In genomic region chr15:100116416-100117190, GRCh38 we compare ENCODE assay signal across 27 cellular contexts.
A peak's percentile ranks its signal among the peaks of the same experiment; 100 is the strongest.
DNase-seq lines count a peak whose midpoint lies in the region; ATAC-seq and TF ChIP-seq lines count a peak whose summit lies in the region.
"Had no signal": no experiment of that assay in that cellular context is flagged by ENCODE, and none has a peak within 500 bp of the region (broad histone marks: within the 10 kb centered on the region; RNA-seq: fewer than 3 reads in every experiment).

No MANE protein-coding gene starts in this region.

- in situ Hi-C loops in brain microvascular endothelial cell (cut with HindIII; ENCODE audit: low pct_ligation_motif_present, low sequenced_read_pairs) = no loop called here

- DNase-seq in LHCN-M2 (ENCODE audit: low read depth) (peak; percentile 85), adrenal gland (peak; percentile 31 to 67 (median 58)), right atrium auricular region (ENCODE audit: low spot score) (no peak), glutamatergic neuron (no peak), brain microvascular endothelial cell (no peak)
- DNase-seq: activated CD4-positive, alpha-beta T cell treated with anti-CD3 and anti-CD28 coated beads, Interleukin-2, amount 10 ng/mL, durations not matched to agents 7 days and 5 days; activated CD8-positive, alpha-beta memory T cell treated with anti-CD3 and anti-CD28 coated beads, Interleukin-2, amount 50 U/mL, for 4 hours; CD8-positive, alpha-beta memory T cell; effector memory CD4-positive, alpha-beta T cell; kidney glomerular epithelial cell; NCI-H187 treated with DMSO at 0.1 percent for 48 hours; NCI-H2227 treated with DMSO at 0.1 percent for 48 hours; NCI-H748 treated with DMSO at 0.1 percent for 48 hours; stimulated activated CD4-positive, alpha-beta T cell treated with anti-CD3 and anti-CD28 coated beads, Interleukin-4, amount 100 ng/mL, for 1 hour; stimulated activated naive CD4-positive, alpha-beta T cell; T-helper 17 cell had no signal

- H3K27me3 Mint-ChIP-seq in glutamatergic neuron (ENCODE audit: unreplicated experiment) = peaks cover 2% of the 10 kb centered on the region
- H3K27me3 Mint-ChIP-seq: activated CD4-positive, alpha-beta T cell treated with anti-CD3 and anti-CD28 coated beads, Interleukin-2, amount 10 ng/mL, durations not matched to agents 7 days and 5 days; activated naive CD8-positive, alpha-beta T cell; activated T-helper 17 cell treated with anti-CD3 and anti-CD28 coated beads, Interleukin-2, amount 50 U/mL, for 72 hours; CD8-positive, alpha-beta memory T cell; T-helper 17 cell had no signal

- peaks cover 7% of the 10 kb centered on the region for H3K4me1 Mint-ChIP-seq in glutamatergic neuron (ENCODE audit: low read depth, unreplicated experiment)

- H3K36me3 ChIP-seq in adrenal gland (replicated peaks in 1 of 2) (no peaks in the 10 kb centered on the region), right atrium auricular region (no peaks in the 10 kb centered on the region), skeletal muscle tissue (ENCODE audit: control insufficient read depth in 3 of 3, insufficient read depth in 3 of 3, low read length in 3 of 3) (peaks cover 2 to 13% (median 3%) of the 10 kb centered on the region in 3 donors), brain microvascular endothelial cell (replicated peaks) (no peaks in the 10 kb centered on the region)

- H3K27me3 ChIP-seq in adrenal gland (no peaks in the 10 kb centered on the region), right atrium auricular region (no peaks in the 10 kb centered on the region), skeletal muscle tissue (ENCODE audit: control insufficient read depth in 3 of 3, insufficient read depth in 3 of 3, low read length in 3 of 3) (no peaks in the 10 kb centered on the region), brain microvascular endothelial cell (replicated peaks) (no peaks in the 10 kb centered on the region)

- no peak overlapping the region for H3K27ac ChIP-seq in adrenal gland
- H3K27ac ChIP-seq in right atrium auricular region = peak overlapping the region; percentile 28 to 95
- peak overlapping the region; percentile 19 for H3K27ac ChIP-seq in skeletal muscle tissue (ENCODE audit: low read depth, low read length)
- H3K27ac ChIP-seq in brain microvascular endothelial cell = no peak overlapping the region
- H3K27ac ChIP-seq: KMS-11, PC-9, SK-N-MC had no signal

- H3K9ac ChIP-seq in skeletal muscle tissue (ENCODE audit: low read depth in 1 of 3, low read length in 3 of 3) = no peak overlapping the region
- H3K9ac ChIP-seq: KMS-11 had no signal

- H3K4me1 ChIP-seq in adrenal gland (replicated peaks in 1 of 2) (peaks cover 4 to 29% of the 10 kb centered on the region in 2 donors), right atrium auricular region (peaks cover 0 to 52% of the 10 kb centered on the region in 2 donors), skeletal muscle tissue (ENCODE audit: control insufficient read depth in 3 of 3, insufficient read depth in 3 of 3, low read length in 3 of 3) (peaks cover 41 to 44% (median 42%) of the 10 kb centered on the region in 3 donors)

- 85 to 92% (median 86%) methylated on average over 9 to 17 of the region's 17 CpGs for WGBS in adrenal gland, 4 donors

- H3K27ac Mint-ChIP-seq in glutamatergic neuron (ENCODE audit: unreplicated experiment) = no peak overlapping the region
- H3K27ac Mint-ChIP-seq: activated CD4-positive, alpha-beta T cell treated with anti-CD3 and anti-CD28 coated beads, Interleukin-2, amount 10 ng/mL, durations not matched to agents 7 days and 5 days; activated naive CD8-positive, alpha-beta T cell; activated T-helper 17 cell treated with anti-CD3 and anti-CD28 coated beads, Interleukin-2, amount 50 U/mL, for 72 hours; nephron; T-helper 17 cell had no signal

- no peak overlapping the region for H3K4me3 ChIP-seq in adrenal gland
- no peak overlapping the region for H3K4me3 ChIP-seq in right atrium auricular region
- H3K4me3 ChIP-seq in skeletal muscle tissue (ENCODE audit: low read length in 3 of 3) = peak overlapping the region in 1 of 3 donors; percentile 13
- no peak overlapping the region for H3K4me3 ChIP-seq in brain microvascular endothelial cell (ENCODE audit: low read depth, low read length)
- H3K4me3 ChIP-seq: GM12878, PC-9, SK-N-MC, smooth muscle cell had no signal

- intact Hi-C loops in adrenal gland (cut with DNase I) = loop anchor here (10.0 kb wide), 2 partner anchors 142 to 152 kb away; no protein-coding TSS in a partner anchor

- no peak for TF ChIP-seq POLR2A in adrenal gland (IDR thresholded peaks at IDR 0.05)

- H3K4me3 Mint-ChIP-seq in glutamatergic neuron (ENCODE audit: unreplicated experiment) = no peak overlapping the region
- H3K4me3 Mint-ChIP-seq: activated CD4-positive, alpha-beta T cell treated with anti-CD3 and anti-CD28 coated beads, Interleukin-2, amount 10 ng/mL, durations not matched to agents 7 days and 5 days; activated naive CD8-positive, alpha-beta T cell; activated T-helper 17 cell treated with anti-CD3 and anti-CD28 coated beads, Interleukin-2, amount 50 U/mL, for 72 hours; CD8-positive, alpha-beta memory T cell; nephron; T-helper 17 cell had no signal

- peaks cover 5% of the 10 kb centered on the region for H3K9me3 Mint-ChIP-seq in glutamatergic neuron (ENCODE audit: unreplicated experiment)

- TF ChIP-seq CTCF in adrenal gland (IDR thresholded peaks at IDR 0.05) = no peak
- TF ChIP-seq CTCF in right atrium auricular region (IDR thresholded peaks at IDR 0.05) = no peak
- TF ChIP-seq CTCF in glutamatergic neuron (IDR thresholded peaks at IDR 0.05; ENCODE audit: partially characterized antibody, unreplicated experiment) = no peak
- no peak for TF ChIP-seq CTCF in brain microvascular endothelial cell (IDR thresholded peaks at IDR 0.05; ENCODE audit: low read depth, low read length, missing control alignments)

- peaks cover 0 to 12% (median 0%) of the 10 kb centered on the region in 3 donors for H3K9me3 ChIP-seq in adrenal gland (replicated peaks in 1 of 3)
- H3K9me3 ChIP-seq in right atrium auricular region = peaks cover 0 to 10% of the 10 kb centered on the region in 2 donors
- peaks cover 0 to 5% (median 2%) of the 10 kb centered on the region in 3 donors for H3K9me3 ChIP-seq in skeletal muscle tissue (ENCODE audit: control insufficient read depth in 3 of 3, low read length in 3 of 3)

- ATAC-seq in GM18498 (IDR thresholded peaks at IDR 0.05; ENCODE audit: unreplicated experiment) (no peak), GM19023 (IDR thresholded peaks at IDR 0.05; ENCODE audit: unreplicated experiment) (no peak)
- ATAC-seq: activated T-helper 17 cell treated with anti-CD3 and anti-CD28 coated beads, Interleukin-2, amount 50 U/mL, for 72 hours; GM12878; T-helper 17 cell had no signal

- peaks cover 17% of the 10 kb centered on the region for H3K36me3 Mint-ChIP-seq in glutamatergic neuron (ENCODE audit: unreplicated experiment)

Comparison
In these comparisons a context has a peak if more than half of its experiments do, and no peak if none do; other contexts are left out.
1. DNase-seq: peak in LHCN-M2 (single experiment) and adrenal gland (7 of 7); none in right atrium auricular region (single experiment), glutamatergic neuron (single experiment) and brain microvascular endothelial cell (single experiment).
2. H3K27ac ChIP-seq: peak in right atrium auricular region (2 of 2) and skeletal muscle tissue (single experiment); none in adrenal gland (0 of 5) and brain microvascular endothelial cell (single experiment).